8 cellular contexts compared by ENCODE assay signal in genomic region chr10:109978481-109978880, GRCh38.
DNase-seq lines count a peak whose midpoint lies in the region; ATAC-seq and TF ChIP-seq lines count a peak whose summit lies in the region.

No MANE protein-coding gene starts in this region.

- DNase-seq in activated naive CD8-positive, alpha-beta T cell treated with anti-CD3 and anti-CD28 coated beads, Interleukin-2, amount 50 U/mL, for 16 hours (ENCODE audit: low read depth, low spot score), result peak; percentile 27
- peak; percentile 37 to 42 for DNase-seq in hippocampal formation (lab: John Stamatoyannopoulos, UW)
- DNase-seq in stimulated activated CD4-positive, alpha-beta T cell treated with anti-CD3 and anti-CD28 coated beads, Interleukin-1b, Interleukin-23, amount 100 ng/mL, for 24 hours (ENCODE audit: low read depth in 4 of 4, low spot score in 1 of 4), result peak; percentile 25 to 52 (median 40)

- no peak overlapping the region for H3K27ac ChIP-seq in 22Rv1

- ATAC-seq in GM19351 (IDR thresholded peaks at IDR 0.05; ENCODE audit: unreplicated experiment), result peak; percentile 62
- peak; percentile 14; the same call in 2 of the 3 replicates for ATAC-seq in SK-N-SH treated with all-trans-retinoic acid at 6 μM for 48 hours
- no peak for ATAC-seq in GM18517 (IDR thresholded peaks at IDR 0.05; ENCODE audit: unreplicated experiment)
- no peak for ATAC-seq in GM21717 (IDR thresholded peaks at IDR 0.05; ENCODE audit: unreplicated experiment)

- TF ChIP-seq CTCF in 22Rv1 (IDR thresholded peaks at IDR 0.05), result peak; percentile 87

TF ChIP-seq in SK-N-SH treated with all-trans-retinoic acid at 6 μM for 48 hours, 23 proteins besides CTCF, POLR2A, EP300 and RAD21:
- no peak for TF ChIP-seq SNAI2 (CRISPR knock-in tag; IDR thresholded peaks at IDR 0.05)
- TF ChIP-seq BACH2 (CRISPR knock-in tag; IDR thresholded peaks at IDR 0.05; ENCODE audit: borderline replicate concordance), result no peak
- no peak for TF ChIP-seq ZFP30 (CRISPR knock-in tag; IDR thresholded peaks at IDR 0.05)
- no peak for TF ChIP-seq PPARA (CRISPR knock-in tag; IDR thresholded peaks at IDR 0.05; ENCODE audit: borderline replicate concordance)
- no peak for TF ChIP-seq ZFP3 (CRISPR knock-in tag; IDR thresholded peaks at IDR 0.05)
- TF ChIP-seq ZNF565 (CRISPR knock-in tag; conservative IDR thresholded peaks at IDR 0.05; ENCODE audit: low read depth), result no peak
- TF ChIP-seq RARB (CRISPR knock-in tag; IDR thresholded peaks at IDR 0.05), result no peak
- TF ChIP-seq TOX (CRISPR knock-in tag; IDR thresholded peaks at IDR 0.05; ENCODE audit: borderline replicate concordance), result no peak
- TF ChIP-seq, protein P1, sequence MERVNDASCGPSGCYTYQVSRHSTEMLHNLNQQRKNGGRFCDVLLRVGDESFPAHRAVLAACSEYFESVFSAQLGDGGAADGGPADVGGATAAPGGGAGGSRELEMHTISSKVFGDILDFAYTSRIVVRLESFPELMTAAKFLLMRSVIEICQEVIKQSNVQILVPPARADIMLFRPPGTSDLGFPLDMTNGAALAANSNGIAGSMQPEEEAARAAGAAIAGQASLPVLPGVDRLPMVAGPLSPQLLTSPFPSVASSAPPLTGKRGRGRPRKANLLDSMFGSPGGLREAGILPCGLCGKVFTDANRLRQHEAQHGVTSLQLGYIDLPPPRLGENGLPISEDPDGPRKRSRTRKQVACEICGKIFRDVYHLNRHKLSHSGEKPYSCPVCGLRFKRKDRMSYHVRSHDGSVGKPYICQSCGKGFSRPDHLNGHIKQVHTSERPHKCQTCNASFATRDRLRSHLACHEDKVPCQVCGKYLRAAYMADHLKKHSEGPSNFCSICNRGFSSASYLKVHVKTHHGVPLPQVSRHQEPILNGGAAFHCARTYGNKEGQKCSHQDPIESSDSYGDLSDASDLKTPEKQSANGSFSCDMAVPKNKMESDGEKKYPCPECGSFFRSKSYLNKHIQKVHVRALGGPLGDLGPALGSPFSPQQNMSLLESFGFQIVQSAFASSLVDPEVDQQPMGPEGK (CRISPR knock-in tag; IDR thresholded peaks at IDR 0.05; ENCODE audit: borderline replicate concordance), result no peak
- TF ChIP-seq, protein P2, sequence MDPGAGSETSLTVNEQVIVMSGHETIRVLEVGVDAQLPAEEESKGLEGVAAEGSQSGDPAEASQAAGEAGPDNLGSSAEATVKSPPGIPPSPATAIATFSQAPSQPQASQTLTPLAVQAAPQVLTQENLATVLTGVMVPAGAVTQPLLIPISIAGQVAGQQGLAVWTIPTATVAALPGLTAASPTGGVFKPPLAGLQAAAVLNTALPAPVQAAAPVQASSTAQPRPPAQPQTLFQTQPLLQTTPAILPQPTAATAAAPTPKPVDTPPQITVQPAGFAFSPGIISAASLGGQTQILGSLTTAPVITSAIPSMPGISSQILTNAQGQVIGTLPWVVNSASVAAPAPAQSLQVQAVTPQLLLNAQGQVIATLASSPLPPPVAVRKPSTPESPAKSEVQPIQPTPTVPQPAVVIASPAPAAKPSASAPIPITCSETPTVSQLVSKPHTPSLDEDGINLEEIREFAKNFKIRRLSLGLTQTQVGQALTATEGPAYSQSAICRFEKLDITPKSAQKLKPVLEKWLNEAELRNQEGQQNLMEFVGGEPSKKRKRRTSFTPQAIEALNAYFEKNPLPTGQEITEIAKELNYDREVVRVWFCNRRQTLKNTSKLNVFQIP (CRISPR knock-in tag; IDR thresholded peaks at IDR 0.05; ENCODE audit: borderline replicate concordance, low read depth), result no peak
- no peak for TF ChIP-seq ZNF8 (CRISPR knock-in tag; IDR thresholded peaks at IDR 0.05)
- no peak for TF ChIP-seq TCF4 (CRISPR knock-in tag; IDR thresholded peaks at IDR 0.05; ENCODE audit: borderline replicate concordance)
- no peak for TF ChIP-seq CSRNP3 (CRISPR knock-in tag; IDR thresholded peaks at IDR 0.05)
- no peak for TF ChIP-seq ISL1 (CRISPR knock-in tag; IDR thresholded peaks at IDR 0.05)
- TF ChIP-seq CREB5 (CRISPR knock-in tag; IDR thresholded peaks at IDR 0.05; ENCODE audit: low read depth), result no peak
- no peak for TF ChIP-seq ZNF70 (CRISPR knock-in tag; IDR thresholded peaks at IDR 0.05)
- TF ChIP-seq ARNTL (CRISPR knock-in tag; IDR thresholded peaks at IDR 0.05; ENCODE audit: borderline replicate concordance, low read depth), result no peak
- TF ChIP-seq, protein P3, sequence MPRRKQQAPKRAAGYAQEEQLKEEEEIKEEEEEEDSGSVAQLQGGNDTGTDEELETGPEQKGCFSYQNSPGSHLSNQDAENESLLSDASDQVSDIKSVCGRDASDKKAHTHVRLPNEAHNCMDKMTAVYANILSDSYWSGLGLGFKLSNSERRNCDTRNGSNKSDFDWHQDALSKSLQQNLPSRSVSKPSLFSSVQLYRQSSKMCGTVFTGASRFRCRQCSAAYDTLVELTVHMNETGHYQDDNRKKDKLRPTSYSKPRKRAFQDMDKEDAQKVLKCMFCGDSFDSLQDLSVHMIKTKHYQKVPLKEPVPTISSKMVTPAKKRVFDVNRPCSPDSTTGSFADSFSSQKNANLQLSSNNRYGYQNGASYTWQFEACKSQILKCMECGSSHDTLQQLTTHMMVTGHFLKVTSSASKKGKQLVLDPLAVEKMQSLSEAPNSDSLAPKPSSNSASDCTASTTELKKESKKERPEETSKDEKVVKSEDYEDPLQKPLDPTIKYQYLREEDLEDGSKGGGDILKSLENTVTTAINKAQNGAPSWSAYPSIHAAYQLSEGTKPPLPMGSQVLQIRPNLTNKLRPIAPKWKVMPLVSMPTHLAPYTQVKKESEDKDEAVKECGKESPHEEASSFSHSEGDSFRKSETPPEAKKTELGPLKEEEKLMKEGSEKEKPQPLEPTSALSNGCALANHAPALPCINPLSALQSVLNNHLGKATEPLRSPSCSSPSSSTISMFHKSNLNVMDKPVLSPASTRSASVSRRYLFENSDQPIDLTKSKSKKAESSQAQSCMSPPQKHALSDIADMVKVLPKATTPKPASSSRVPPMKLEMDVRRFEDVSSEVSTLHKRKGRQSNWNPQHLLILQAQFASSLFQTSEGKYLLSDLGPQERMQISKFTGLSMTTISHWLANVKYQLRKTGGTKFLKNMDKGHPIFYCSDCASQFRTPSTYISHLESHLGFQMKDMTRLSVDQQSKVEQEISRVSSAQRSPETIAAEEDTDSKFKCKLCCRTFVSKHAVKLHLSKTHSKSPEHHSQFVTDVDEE (CRISPR knock-in tag; IDR thresholded peaks at IDR 0.05), result no peak
- no peak for TF ChIP-seq ZC3H10 (CRISPR knock-in tag; IDR thresholded peaks at IDR 0.05)
- TF ChIP-seq CSDC2 (CRISPR knock-in tag; IDR thresholded peaks at IDR 0.05), result no peak
TF ChIP-seq in SK-N-SH treated with all-trans-retinoic acid at 6 μM for 48 hours: peak in this region for 0.

Comparison
In these comparisons a context has a peak if more than half of its experiments do, and no peak if none do; other contexts are left out.
1. ATAC-seq: peak in GM19351 (single experiment) and SK-N-SH treated with all-trans-retinoic acid at 6 μM for 48 hours (single experiment); none in GM18517 (single experiment) and GM21717 (single experiment).
2. Peak in every context shown above with its lines, with median percentiles within 50 percentile points of each other: DNase-seq.